Comparison of ENCODE assay signal across 1 cellular context in genomic region chr2:3585239-3586109, GRCh38.
TF ChIP-seq lines count a peak whose summit lies in the region.

No MANE protein-coding gene starts in this region.

TF ChIP-seq in HepG2, 621 proteins besides CTCF, POLR2A, EP300 and RAD21 (continued from another document and continues in another):
- TF ChIP-seq FOXO4 (CRISPR knock-in tag; conservative IDR thresholded peaks at IDR 0.05) (no peak), ZNF432 (CRISPR knock-in tag; IDR thresholded peaks at IDR 0.05; ENCODE audit: borderline replicate concordance) (0 out of 2 replicates have a peak, but pooled peaks have one; percentile 11), CC2D1A (CRISPR knock-in tag; IDR thresholded peaks at IDR 0.05) (no peak), ZHX2 (IDR thresholded peaks at IDR 0.05; ENCODE audit: low read depth) (peak; percentile 43), ZHX2 (CRISPR knock-in tag; IDR thresholded peaks at IDR 0.05; ENCODE audit: borderline replicate concordance) (peak; percentile 82; the same call in 1 of the 2 replicates), ELK4 (CRISPR knock-in tag; IDR thresholded peaks at IDR 0.05; ENCODE audit: borderline replicate concordance) (no peak), ZSCAN30 (CRISPR knock-in tag; IDR thresholded peaks at IDR 0.05) (no peak), ZNF484 (CRISPR knock-in tag; IDR thresholded peaks at IDR 0.05; ENCODE audit: borderline replicate concordance, low read depth) (no peak), ZFP36 (IDR thresholded peaks at IDR 0.05; ENCODE audit: borderline replicate concordance, low read depth, low read length, partially characterized antibody) (no peak), SUZ12 (IDR thresholded peaks at IDR 0.05; ENCODE audit: low read depth, low read length) (no peak), ZNF710 (CRISPR knock-in tag; IDR thresholded peaks at IDR 0.05; ENCODE audit: borderline replicate concordance) (peak; percentile 84; the same call in 1 of the 2 replicates), ZNF564 (CRISPR knock-in tag; IDR thresholded peaks at IDR 0.05) (no peak; the same call in 1 of the 2 replicates), PCBP2 (optimal IDR thresholded peaks at IDR 0.05; ENCODE audit: low read depth, low read length, poor library complexity, severe bottlenecking) (no peak), TFAP4 (IDR thresholded peaks at IDR 0.05; ENCODE audit: borderline replicate concordance, low read depth) (peak; percentile 38; the same call in 1 of the 2 replicates), ZBTB49 (CRISPR knock-in tag; IDR thresholded peaks at IDR 0.05; ENCODE audit: borderline replicate concordance) (no peak), ZNF580 (CRISPR knock-in tag; IDR thresholded peaks at IDR 0.05; ENCODE audit: borderline replicate concordance, low read depth) (no peak; the same call in 1 of the 2 replicates), TBX2 (CRISPR knock-in tag; IDR thresholded peaks at IDR 0.05; ENCODE audit: borderline replicate concordance) (peak; percentile 84), RCOR2 (CRISPR knock-in tag; IDR thresholded peaks at IDR 0.05) (no peak; the same call in 1 of the 2 replicates), RERE (CRISPR knock-in tag; IDR thresholded peaks at IDR 0.05; ENCODE audit: low read depth) (peak; percentile 25; the same call in 1 of the 2 replicates), ZNF576 (CRISPR knock-in tag; IDR thresholded peaks at IDR 0.05) (no peak; the same call in 1 of the 2 replicates), ZNF331 (CRISPR knock-in tag; IDR thresholded peaks at IDR 0.05) (peak; percentile 11; the same call in 1 of the 2 replicates), GLI4 (CRISPR knock-in tag; IDR thresholded peaks at IDR 0.05; ENCODE audit: borderline replicate concordance) (0 out of 2 replicates have a peak, but pooled peaks have one; percentile 11), ZNF777 (CRISPR knock-in tag; IDR thresholded peaks at IDR 0.05) (no peak; the same call in 1 of the 2 replicates), ZFP62 (CRISPR knock-in tag; IDR thresholded peaks at IDR 0.05) (no peak), TFDP2 (CRISPR knock-in tag; IDR thresholded peaks at IDR 0.05) (peak; percentile 32; the same call in 1 of the 2 replicates), REXO4 (CRISPR knock-in tag; IDR thresholded peaks at IDR 0.05; ENCODE audit: borderline replicate concordance) (no peak), CCAR2 (optimal IDR thresholded peaks at IDR 0.05; ENCODE audit: low read depth, low read length) (no peak), FOXP1 (IDR thresholded peaks at IDR 0.05) (no peak), FOXP1 (CRISPR knock-in tag; IDR thresholded peaks at IDR 0.05) (no peak), GATAD2A (CRISPR knock-in tag; IDR thresholded peaks at IDR 0.05) (peak; percentile 93), ZNF607 (CRISPR knock-in tag; IDR thresholded peaks at IDR 0.05; ENCODE audit: borderline replicate concordance) (no peak), CBX5 (CRISPR knock-in tag; IDR thresholded peaks at IDR 0.05; ENCODE audit: borderline replicate concordance) (peak; percentile 42; the same call in 1 of the 2 replicates), CREB1 (IDR thresholded peaks at IDR 0.05) (no peak), CREB1 (CRISPR knock-in tag; IDR thresholded peaks at IDR 0.05) (peak; percentile 68), FOXO1 (CRISPR knock-in tag; IDR thresholded peaks at IDR 0.05) (0 out of 2 replicates have a peak, but pooled peaks have one; percentile 7), ZNF850 (CRISPR knock-in tag; conservative IDR thresholded peaks at IDR 0.05) (no peak), ZFP82 (CRISPR knock-in tag; IDR thresholded peaks at IDR 0.05; ENCODE audit: borderline replicate concordance) (no peak)
